Comparison of ENCODE assay signal across 15 cellular contexts in the genomic region with DNA sequence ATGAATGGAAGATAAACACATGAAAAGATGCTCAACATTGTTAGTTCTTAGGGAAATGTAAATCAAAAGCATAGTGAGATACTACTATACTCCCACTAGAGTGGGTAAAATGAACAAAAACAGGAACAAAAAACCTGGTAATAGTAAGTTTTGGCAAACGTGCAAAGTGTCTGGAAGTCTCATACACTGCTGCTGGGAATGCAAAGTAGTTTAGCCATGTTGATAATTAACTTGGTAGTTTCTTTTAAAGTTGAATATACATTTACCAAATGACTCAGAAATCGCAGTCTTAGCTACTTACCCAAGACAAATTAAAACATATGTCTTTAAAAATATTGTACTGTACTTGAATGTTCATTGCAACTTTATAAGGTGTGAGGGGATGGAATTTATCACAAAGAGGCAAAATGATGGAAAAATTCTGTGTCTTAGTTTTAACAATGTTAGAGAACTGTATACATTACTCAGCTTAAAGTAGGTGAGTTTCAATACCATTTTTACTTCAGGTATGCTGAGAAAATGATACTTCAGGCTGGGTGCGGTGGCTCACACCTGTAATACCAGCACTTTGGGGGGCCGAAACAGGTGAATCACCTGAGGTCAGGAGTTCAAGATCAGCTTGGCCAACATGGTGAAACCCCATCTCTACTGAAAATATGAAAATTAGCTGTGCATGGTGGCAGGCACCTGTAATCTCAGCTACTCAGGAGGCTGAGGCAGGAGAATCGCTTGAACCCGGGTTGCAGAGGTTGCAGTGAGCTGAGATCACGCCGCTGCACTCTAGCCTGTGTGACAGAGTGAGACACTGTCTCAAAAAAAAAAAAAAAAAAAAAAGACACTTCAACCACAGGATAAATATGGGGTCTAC.
DNase-seq lines count a peak whose midpoint lies in the region; ATAC-seq, FAIRE-seq and TF ChIP-seq lines count a peak whose summit lies in the region.
"Had no signal": no experiment of that assay in that cellular context is flagged by ENCODE, and none has a peak within 500 bp of the region (broad histone marks: within the 10 kb centered on the region; RNA-seq: fewer than 3 reads in every experiment).

No MANE protein-coding gene starts in this region.

- no peak for TF ChIP-seq RAD21 in A549 (conservative IDR thresholded peaks at IDR 0.05 in 1 of 2, IDR thresholded peaks at IDR 0.05 in 1 of 2)

- POLR2A ChIA-PET in A549 (lab: Yijun Ruan, JAX): no interaction called here

- FAIRE-seq in A549 (lab: Jason Lieb, UNC): no peak

- H3K36me3 ChIP-seq in gastrocnemius medialis: no peaks in the 10 kb centered on the region
- H3K36me3 ChIP-seq: neural progenitor cell had no signal

- H3K4me2 ChIP-seq in A549: peak overlapping the region; percentile 34; the same call in 2 of the 3 replicates
- H3K4me2 ChIP-seq: neural progenitor cell had no signal

- TF ChIP-seq POLR2A in A549 (IDR thresholded peaks at IDR 0.05; ENCODE audit: low read length) (no peak), gastrocnemius medialis (IDR thresholded peaks at IDR 0.05) (no peak)

- TF ChIP-seq CTCF in A549 (IDR thresholded peaks at IDR 0.05) (no peak), gastrocnemius medialis (IDR thresholded peaks at IDR 0.05 in 4 of 5, conservative IDR thresholded peaks at IDR 0.05 in 1 of 5) (no peak)

- ATAC-seq in A549: no peak
- peak; percentile 96 for ATAC-seq in GM19372 (IDR thresholded peaks at IDR 0.05; ENCODE audit: low read depth, unreplicated experiment)
- ATAC-seq in HG02678 (IDR thresholded peaks at IDR 0.05; ENCODE audit: unreplicated experiment): peak; percentile 88
- ATAC-seq in HG03354 (IDR thresholded peaks at IDR 0.05; ENCODE audit: poor library complexity, severe bottlenecking, unreplicated experiment): peak; percentile 97
- ATAC-seq in GM21360 (IDR thresholded peaks at IDR 0.05; ENCODE audit: unreplicated experiment): no peak
- ATAC-seq in gastrocnemius medialis: no peak
- ATAC-seq: left colon had no signal

- H3K9me3 ChIP-seq in A549 (no peaks in the 10 kb centered on the region), gastrocnemius medialis (no peaks in the 10 kb centered on the region)

- intact Hi-C loops in gastrocnemius medialis (cut with DNase I; ENCODE audit: low total_unique reads): no loop called here

- DNase-seq in A549 (ENCODE audit: low read depth in 1 of 2, low spot score in 1 of 2) (no peak), gastrocnemius medialis (no peak), pons (ENCODE audit: low spot score) (no peak)
- no peak for DNase-seq in activated CD4-positive, CD25-positive, alpha-beta regulatory T cell treated with anti-CD3 and anti-CD28 coated beads, Interleukin-2, amount 50 U/mL, for 72 hours
- DNase-seq: activated CD8-positive, alpha-beta memory T cell treated with anti-CD3 and anti-CD28 coated beads for 24 hours; foreskin fibroblast; left colon; NCI-H146; stimulated activated CD4-positive, alpha-beta T cell treated with anti-CD3 and anti-CD28 coated beads, Interleukin-12 subunit alpha, Interleukin-12 subunit beta, amount 100 ng/mL, for 4 hours; T-helper 1 cell had no signal

- 30% methylated on average over 6 of the region's 8 CpGs for WGBS in A549 (ENCODE audit: missing lambda C conversion rate)

- CTCF ChIA-PET in A549 (lab: Yijun Ruan, JAX): no interaction called here

- H3K4me3 ChIP-seq in A549: no peak overlapping the region
- no peak overlapping the region for H3K4me3 ChIP-seq in gastrocnemius medialis
- H3K4me3 ChIP-seq: neural progenitor cell had no signal

- H3K4me1 ChIP-seq in A549: 0 out of 3 replicates have a peak, but pooled peaks cover 6% of the 10 kb centered on the region
- H3K4me1 ChIP-seq in gastrocnemius medialis: no peaks in the 10 kb centered on the region
- H3K4me1 ChIP-seq: neural progenitor cell had no signal

- no peaks in the 10 kb centered on the region for H3K27me3 ChIP-seq in gastrocnemius medialis
- H3K27me3 ChIP-seq: neural progenitor cell had no signal

- H3K27ac ChIP-seq in A549 (no peak overlapping the region), gastrocnemius medialis (no peak overlapping the region)
- H3K27ac ChIP-seq: neural progenitor cell had no signal

- TF ChIP-seq EP300 in A549 (IDR thresholded peaks at IDR 0.05): no peak

- in situ Hi-C loops in gastrocnemius medialis (cut with MboI; ENCODE audit: low sequenced_read_pairs in 4 of 4): no loop called here

TF ChIP-seq in A549, 52 proteins besides CTCF, POLR2A, EP300 and RAD21:
- TF ChIP-seq SMC3 (IDR thresholded peaks at IDR 0.05) (no peak), ZFP36 (IDR thresholded peaks at IDR 0.05; ENCODE audit: borderline replicate concordance, partially characterized antibody) (no peak), CBX8 (IDR thresholded peaks at IDR 0.05) (no peak), NFE2L2 (conservative IDR thresholded peaks at IDR 0.05; ENCODE audit: low read length) (no peak), CHD2 (IDR thresholded peaks at IDR 0.05; ENCODE audit: low read length, partially characterized antibody) (no peak), JUN (IDR thresholded peaks at IDR 0.05) (no peak), FOXS1 (CRISPR knock-in tag; IDR thresholded peaks at IDR 0.05) (no peak), GATA3 (IDR thresholded peaks at IDR 0.05; ENCODE audit: borderline replicate concordance) (no peak), FOSL2 (IDR thresholded peaks at IDR 0.05) (no peak), FOSL2 (CRISPR knock-in tag; IDR thresholded peaks at IDR 0.05) (no peak), HOXB13 (CRISPR knock-in tag; IDR thresholded peaks at IDR 0.05; ENCODE audit: low read depth) (no peak)
- TF ChIP-seq, protein P1, sequence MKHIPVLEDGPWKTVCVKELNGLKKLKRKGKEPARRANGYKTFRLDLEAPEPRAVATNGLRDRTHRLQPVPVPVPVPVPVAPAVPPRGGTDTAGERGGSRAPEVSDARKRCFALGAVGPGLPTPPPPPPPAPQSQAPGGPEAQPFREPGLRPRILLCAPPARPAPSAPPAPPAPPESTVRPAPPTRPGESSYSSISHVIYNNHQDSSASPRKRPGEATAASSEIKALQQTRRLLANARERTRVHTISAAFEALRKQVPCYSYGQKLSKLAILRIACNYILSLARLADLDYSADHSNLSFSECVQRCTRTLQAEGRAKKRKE (CRISPR knock-in tag; IDR thresholded peaks at IDR 0.05; ENCODE audit: low read depth): no peak
- TF ChIP-seq, protein P2, sequence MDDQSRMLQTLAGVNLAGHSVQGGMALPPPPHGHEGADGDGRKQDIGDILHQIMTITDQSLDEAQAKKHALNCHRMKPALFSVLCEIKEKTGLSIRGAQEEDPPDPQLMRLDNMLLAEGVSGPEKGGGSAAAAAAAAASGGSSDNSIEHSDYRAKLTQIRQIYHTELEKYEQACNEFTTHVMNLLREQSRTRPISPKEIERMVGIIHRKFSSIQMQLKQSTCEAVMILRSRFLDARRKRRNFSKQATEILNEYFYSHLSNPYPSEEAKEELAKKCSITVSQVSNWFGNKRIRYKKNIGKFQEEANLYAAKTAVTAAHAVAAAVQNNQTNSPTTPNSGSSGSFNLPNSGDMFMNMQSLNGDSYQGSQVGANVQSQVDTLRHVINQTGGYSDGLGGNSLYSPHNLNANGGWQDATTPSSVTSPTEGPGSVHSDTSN (IDR thresholded peaks at IDR 0.05): no peak
- TF ChIP-seq, protein P3, sequence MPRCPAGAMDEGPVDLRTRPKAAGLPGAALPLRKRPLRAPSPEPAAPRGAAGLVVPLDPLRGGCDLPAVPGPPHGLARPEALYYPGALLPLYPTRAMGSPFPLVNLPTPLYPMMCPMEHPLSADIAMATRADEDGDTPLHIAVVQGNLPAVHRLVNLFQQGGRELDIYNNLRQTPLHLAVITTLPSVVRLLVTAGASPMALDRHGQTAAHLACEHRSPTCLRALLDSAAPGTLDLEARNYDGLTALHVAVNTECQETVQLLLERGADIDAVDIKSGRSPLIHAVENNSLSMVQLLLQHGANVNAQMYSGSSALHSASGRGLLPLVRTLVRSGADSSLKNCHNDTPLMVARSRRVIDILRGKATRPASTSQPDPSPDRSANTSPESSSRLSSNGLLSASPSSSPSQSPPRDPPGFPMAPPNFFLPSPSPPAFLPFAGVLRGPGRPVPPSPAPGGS (IDR thresholded peaks at IDR 0.05): no peak

Comparison
In these comparisons a context has a peak if more than half of its experiments do, and no peak if none do; other contexts are left out.
1. ATAC-seq: peak in GM19372 (single experiment), HG02678 (single experiment) and HG03354 (single experiment); none in A549 (0 of 2), GM21360 (single experiment) and gastrocnemius medialis (0 of 2).